11 cellular contexts compared by ENCODE assay signal in genomic region chr11:61417670-61418069, GRCh38. TPM values are rescaled to one million over a fixed set of nuclear protein-coding genes. Genes with fewer than 3 reads are reported as not detected.
DNase-seq lines count a peak whose midpoint lies in the region; ATAC-seq and TF ChIP-seq lines count a peak whose summit lies in the region.
"Had no signal": no experiment of that assay in that cellular context is flagged by ENCODE, and none has a peak within 500 bp of the region (broad histone marks: within the 10 kb centered on the region; RNA-seq: fewer than 3 reads in every experiment).

No MANE protein-coding gene starts in this region.

- H3K27ac Mint-ChIP-seq in activated naive CD4-positive, alpha-beta T cell treated with anti-CD3 and anti-CD28 coated beads, Interleukin-2, amount 50 U/mL, for 24 hours, result peak overlapping the region; percentile 52
- H3K27ac Mint-ChIP-seq in activated CD4-positive, alpha-beta memory T cell treated with anti-CD3 and anti-CD28 coated beads for 36 hours, result peak overlapping the region; percentile 47
- H3K27ac Mint-ChIP-seq in stimulated activated effector memory CD8-positive, alpha-beta T cell treated with anti-CD3 and anti-CD28 coated beads, Interleukin-12 subunit alpha, Interleukin-12 subunit beta, amount 100 ng/mL, for 72 hours, result peak overlapping the region; percentile 77

- no peak overlapping the region for H3K4me3 Mint-ChIP-seq in activated naive CD4-positive, alpha-beta T cell treated with anti-CD3 and anti-CD28 coated beads, Interleukin-2, amount 50 U/mL, for 24 hours
- H3K4me3 Mint-ChIP-seq in activated CD4-positive, alpha-beta memory T cell treated with anti-CD3 and anti-CD28 coated beads for 36 hours, result no peak overlapping the region
- no peak overlapping the region for H3K4me3 Mint-ChIP-seq in stimulated activated effector memory CD8-positive, alpha-beta T cell treated with anti-CD3 and anti-CD28 coated beads, Interleukin-12 subunit alpha, Interleukin-12 subunit beta, amount 100 ng/mL, for 72 hours

- no peak for ATAC-seq in stimulated activated effector memory CD8-positive, alpha-beta T cell treated with anti-CD3 and anti-CD28 coated beads, Interleukin-12 subunit alpha, Interleukin-12 subunit beta, amount 100 ng/mL, for 72 hours
- ATAC-seq in HG03108 (IDR thresholded peaks at IDR 0.05; ENCODE audit: unreplicated experiment), result no peak

- intact Hi-C loops in activated CD4-positive, alpha-beta memory T cell treated with anti-CD3 and anti-CD28 coated beads for 36 hours (cut with micrococcal nuclease), result no loop called here

- no peak for TF ChIP-seq CTCF in fibroblast of villous mesenchyme (IDR thresholded peaks at IDR 0.05; ENCODE audit: insufficient read depth, low read depth, low read length)

- H3K9me3 Mint-ChIP-seq in activated naive CD4-positive, alpha-beta T cell treated with anti-CD3 and anti-CD28 coated beads, Interleukin-2, amount 50 U/mL, for 24 hours, result no peaks in the 10 kb centered on the region
- no peaks in the 10 kb centered on the region for H3K9me3 Mint-ChIP-seq in activated CD4-positive, alpha-beta memory T cell treated with anti-CD3 and anti-CD28 coated beads for 36 hours
- no peaks in the 10 kb centered on the region for H3K9me3 Mint-ChIP-seq in stimulated activated effector memory CD8-positive, alpha-beta T cell treated with anti-CD3 and anti-CD28 coated beads, Interleukin-12 subunit alpha, Interleukin-12 subunit beta, amount 100 ng/mL, for 72 hours

- H3K27me3 Mint-ChIP-seq in activated naive CD4-positive, alpha-beta T cell treated with anti-CD3 and anti-CD28 coated beads, Interleukin-2, amount 50 U/mL, for 24 hours, result no peaks in the 10 kb centered on the region
- no peaks in the 10 kb centered on the region for H3K27me3 Mint-ChIP-seq in activated CD4-positive, alpha-beta memory T cell treated with anti-CD3 and anti-CD28 coated beads for 36 hours

- H3K4me3 ChIP-seq in fibroblast of villous mesenchyme (ENCODE audit: low read depth, low read length), result no peak overlapping the region
- H3K4me3 ChIP-seq: thoracic aorta had no signal

- CTCF ChIA-PET in activated CD4-positive, alpha-beta memory T cell treated with anti-CD3 and anti-CD28 coated beads for 36 hours (lab: Charles Lee), result interaction anchor here (1.1 to 1.5 kb wide), 2 partner anchors 35 to 82 kb away, joined by 3 to 4 read pairs; no protein-coding TSS in a partner anchor

- peaks cover 15% of the 10 kb centered on the region for H3K36me3 Mint-ChIP-seq in activated naive CD4-positive, alpha-beta T cell treated with anti-CD3 and anti-CD28 coated beads, Interleukin-2, amount 50 U/mL, for 24 hours
- H3K36me3 Mint-ChIP-seq in activated CD4-positive, alpha-beta memory T cell treated with anti-CD3 and anti-CD28 coated beads for 36 hours, result peaks cover 74% of the 10 kb centered on the region
- peaks cover 100% of the 10 kb centered on the region for H3K36me3 Mint-ChIP-seq in stimulated activated effector memory CD8-positive, alpha-beta T cell treated with anti-CD3 and anti-CD28 coated beads, Interleukin-12 subunit alpha, Interleukin-12 subunit beta, amount 100 ng/mL, for 72 hours

- POLR2A ChIA-PET in activated CD4-positive, alpha-beta memory T cell treated with anti-CD3 and anti-CD28 coated beads for 36 hours (lab: Charles Lee), result no interaction called here

- DNase-seq in activated naive CD4-positive, alpha-beta T cell (lab: John Stamatoyannopoulos, UW), result no peak
- DNase-seq in activated CD4-positive, alpha-beta memory T cell treated with anti-CD3 and anti-CD28 coated beads for 36 hours, result no peak
- DNase-seq in fibroblast of villous mesenchyme (ENCODE audit: low read depth) (peak; percentile 63), NCI-H526 treated with DMSO at 0.1 percent for 48 hours (lab: John Stamatoyannopoulos, UW) (no peak), HuH-7 (ENCODE audit: low spot score) (no peak)
- no peak for DNase-seq in stimulated activated effector memory CD8-positive, alpha-beta T cell treated with anti-CD3 and anti-CD28 coated beads, Interleukin-12 subunit alpha, Interleukin-12 subunit beta, amount 100 ng/mL, for 72 hours (ENCODE audit: low spot score in 2 of 2)
- DNase-seq: NCI-H1105, T1000 had no signal

- H3K4me1 Mint-ChIP-seq in activated naive CD4-positive, alpha-beta T cell treated with anti-CD3 and anti-CD28 coated beads, Interleukin-2, amount 50 U/mL, for 24 hours, result peaks cover 61% of the 10 kb centered on the region
- peaks cover 39% of the 10 kb centered on the region for H3K4me1 Mint-ChIP-seq in activated CD4-positive, alpha-beta memory T cell treated with anti-CD3 and anti-CD28 coated beads for 36 hours (ENCODE audit: low read depth)
- peaks cover 33% of the 10 kb centered on the region for H3K4me1 Mint-ChIP-seq in stimulated activated effector memory CD8-positive, alpha-beta T cell treated with anti-CD3 and anti-CD28 coated beads, Interleukin-12 subunit alpha, Interleukin-12 subunit beta, amount 100 ng/mL, for 72 hours

RNA-seq across cellular contexts. Expression of gene CPSF7, which starts 12.1 kb away (rescaled TPM):
- total RNA-seq in activated CD4-positive, alpha-beta memory T cell treated with anti-CD3 and anti-CD28 coated beads for 36 hours, result 100 to 1,000 TPM in 1 of 2 experiments, 10 to 100 TPM in 1; 90.9 to 100 TPM
- total RNA-seq in fibroblast of villous mesenchyme, result 28.3 and 33.2 TPM in 2 replicates

RNA-seq across cellular contexts. Expression of gene SDHAF2, which starts 12.3 kb away (rescaled TPM):
- 10 to 100 TPM; 31.4 to 35.4 TPM for total RNA-seq in activated CD4-positive, alpha-beta memory T cell treated with anti-CD3 and anti-CD28 coated beads for 36 hours
- total RNA-seq in fibroblast of villous mesenchyme, result 36.4 and 37.6 TPM in 2 replicates

RNA-seq across cellular contexts. Expression of gene TMEM216, which starts 25.3 kb away (rescaled TPM):
- 1 to 10 TPM; 9.2 to 10.0 TPM for total RNA-seq in activated CD4-positive, alpha-beta memory T cell treated with anti-CD3 and anti-CD28 coated beads for 36 hours
- total RNA-seq in fibroblast of villous mesenchyme, result 10.6 and 14.2 TPM in 2 replicates

RNA-seq across cellular contexts. Expression of gene TMEM138, which starts 55.5 kb away (rescaled TPM):
- total RNA-seq in activated CD4-positive, alpha-beta memory T cell treated with anti-CD3 and anti-CD28 coated beads for 36 hours, result 10 to 100 TPM; 33.7 to 34.6 TPM
- total RNA-seq in fibroblast of villous mesenchyme, result 45.7 and 59.2 TPM in 2 replicates

RNA-seq across cellular contexts. Expression of gene CYB561A3, which starts 56.0 kb away (rescaled TPM):
- 10 to 100 TPM; 32.3 to 32.9 TPM for total RNA-seq in activated CD4-positive, alpha-beta memory T cell treated with anti-CD3 and anti-CD28 coated beads for 36 hours
- 124 and 144 TPM in 2 replicates for total RNA-seq in fibroblast of villous mesenchyme
